Comparison of ENCODE assay signal across 19 cellular contexts in the genomic region with DNA sequence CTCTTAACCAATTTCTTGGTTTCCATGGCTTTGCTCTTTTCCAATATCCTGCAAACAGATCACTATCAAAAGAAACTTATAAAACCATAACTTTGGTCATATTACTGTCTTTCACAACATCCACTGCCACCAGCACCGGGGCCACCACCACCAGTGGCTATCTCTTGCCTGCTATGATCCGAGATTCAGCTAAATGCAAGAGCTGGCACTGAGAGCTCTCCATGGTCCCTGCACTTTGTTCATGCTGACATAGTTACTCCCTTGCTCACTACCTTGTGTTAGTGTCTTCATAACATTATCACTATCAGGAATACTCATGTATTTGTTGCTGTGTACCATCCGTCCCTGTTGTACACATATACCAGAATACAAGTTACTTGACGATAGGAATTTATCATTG.
DNase-seq lines count a peak whose midpoint lies in the region; ATAC-seq and TF ChIP-seq lines count a peak whose summit lies in the region.
"Had no signal": no experiment of that assay in that cellular context is flagged by ENCODE, and none has a peak within 500 bp of the region (broad histone marks: within the 10 kb centered on the region; RNA-seq: fewer than 3 reads in every experiment).

No MANE protein-coding gene starts in this region.

- intact Hi-C loops in activated CD8-positive, alpha-beta T cell treated with anti-CD3 and anti-CD28 coated beads for 36 hours (cut with micrococcal nuclease), result loop anchor here (5.0 to 10.0 kb wide), 3 partner anchors 116 to 546 kb away; no protein-coding TSS in a partner anchor
- intact Hi-C loops in natural killer cell (cut with micrococcal nuclease) (no loop called here), sciatic nerve (cut with DNase I) (loop anchor here (5.0 kb wide), 1 partner anchor 344 kb away; no protein-coding TSS in a partner anchor)

- H3K27ac Mint-ChIP-seq in activated CD8-positive, alpha-beta T cell treated with anti-CD3 and anti-CD28 coated beads for 36 hours, result peak overlapping the region; percentile 95
- H3K27ac Mint-ChIP-seq in activated CD8-positive, alpha-beta T cell treated with anti-CD3 and anti-CD28 coated beads, Interleukin-2, amount 10 ng/mL, durations not matched to agents 7 days and 5 days, result no peak overlapping the region
- H3K27ac Mint-ChIP-seq in natural killer cell, result peak overlapping the region; percentile 98 to 99

- no peaks in the 10 kb centered on the region for H3K27me3 ChIP-seq in adipocyte (replicated peaks; ENCODE audit: control insufficient read depth, insufficient read depth, low read length)
- H3K27me3 ChIP-seq: breast epithelium, tibial artery had no signal

- no peaks in the 10 kb centered on the region for H3K9me3 ChIP-seq in adipocyte (ENCODE audit: control insufficient read depth, low read length)
- H3K9me3 ChIP-seq: breast epithelium, left ventricle myocardium inferior, tibial artery had no signal

- H3K4me1 Mint-ChIP-seq in activated CD8-positive, alpha-beta T cell treated with anti-CD3 and anti-CD28 coated beads for 36 hours (ENCODE audit: low read depth), result peaks cover 88% of the 10 kb centered on the region
- H3K4me1 Mint-ChIP-seq in activated CD8-positive, alpha-beta T cell treated with anti-CD3 and anti-CD28 coated beads, Interleukin-2, amount 10 ng/mL, durations not matched to agents 7 days and 5 days (ENCODE audit: low read depth), result peaks cover 78% of the 10 kb centered on the region
- peaks cover 86 to 95% of the 10 kb centered on the region in 2 donors for H3K4me1 Mint-ChIP-seq in natural killer cell

- peaks cover 6% of the 10 kb centered on the region for H3K9me3 Mint-ChIP-seq in activated CD8-positive, alpha-beta T cell treated with anti-CD3 and anti-CD28 coated beads for 36 hours
- H3K9me3 Mint-ChIP-seq in activated CD8-positive, alpha-beta T cell treated with anti-CD3 and anti-CD28 coated beads, Interleukin-2, amount 10 ng/mL, durations not matched to agents 7 days and 5 days (ENCODE audit: insufficient read depth), result no peaks in the 10 kb centered on the region
- no peaks in the 10 kb centered on the region for H3K9me3 Mint-ChIP-seq in natural killer cell
- H3K9me3 Mint-ChIP-seq: naive B cell had no signal

- CTCF ChIA-PET in activated CD8-positive, alpha-beta T cell treated with anti-CD3 and anti-CD28 coated beads for 36 hours (lab: Charles Lee), result interaction anchor here (0.6 to 5.3 kb wide), 14 partner anchors 8 to 343 kb away, joined by 3 to 91 read pairs (median 10); no protein-coding TSS in a partner anchor
- CTCF ChIA-PET in activated CD8-positive, alpha-beta T cell treated with anti-CD3 and anti-CD28 coated beads, Interleukin-2, amount 10 ng/mL, durations not matched to agents 7 days and 5 days (lab: Charles Lee), result interaction anchor here (0.6 to 14.2 kb wide), 26 partner anchors 9 to 542 kb away, joined by 3 to 204 read pairs (median 4); no protein-coding TSS in a partner anchor

- peaks cover 26% of the 10 kb centered on the region for H3K4me1 ChIP-seq in adipocyte (ENCODE audit: control insufficient read depth, insufficient read depth, low read length)

- H3K4me3 Mint-ChIP-seq in activated CD8-positive, alpha-beta T cell treated with anti-CD3 and anti-CD28 coated beads for 36 hours, result no peak overlapping the region
- H3K4me3 Mint-ChIP-seq in activated CD8-positive, alpha-beta T cell treated with anti-CD3 and anti-CD28 coated beads, Interleukin-2, amount 10 ng/mL, durations not matched to agents 7 days and 5 days, result no peak overlapping the region
- H3K4me3 Mint-ChIP-seq in natural killer cell, result no peak overlapping the region

- H3K36me3 ChIP-seq in adipocyte (ENCODE audit: control insufficient read depth, insufficient read depth, low read length, severe bottlenecking), result no peaks in the 10 kb centered on the region
- H3K36me3 ChIP-seq: breast epithelium, left ventricle myocardium inferior, tibial artery had no signal

- H3K36me3 Mint-ChIP-seq in activated CD8-positive, alpha-beta T cell treated with anti-CD3 and anti-CD28 coated beads for 36 hours (ENCODE audit: low read depth), result peaks cover 16% of the 10 kb centered on the region
- H3K36me3 Mint-ChIP-seq in activated CD8-positive, alpha-beta T cell treated with anti-CD3 and anti-CD28 coated beads, Interleukin-2, amount 10 ng/mL, durations not matched to agents 7 days and 5 days (ENCODE audit: low read depth), result peaks cover 19% of the 10 kb centered on the region
- no peaks in the 10 kb centered on the region for H3K36me3 Mint-ChIP-seq in natural killer cell
- H3K36me3 Mint-ChIP-seq: naive B cell had no signal

- TF ChIP-seq CTCF in activated CD8-positive, alpha-beta T cell treated with anti-CD3 and anti-CD28 coated beads for 36 hours (IDR thresholded peaks at IDR 0.05), result no peak
- no peak for TF ChIP-seq CTCF in natural killer cell (IDR thresholded peaks at IDR 0.05)

- TF ChIP-seq EP300 in Ishikawa (IDR thresholded peaks at IDR 0.05; ENCODE audit: borderline replicate concordance), result no peak

- no peaks in the 10 kb centered on the region for H3K27me3 Mint-ChIP-seq in activated CD8-positive, alpha-beta T cell treated with anti-CD3 and anti-CD28 coated beads for 36 hours
- H3K27me3 Mint-ChIP-seq in activated CD8-positive, alpha-beta T cell treated with anti-CD3 and anti-CD28 coated beads, Interleukin-2, amount 10 ng/mL, durations not matched to agents 7 days and 5 days (ENCODE audit: low read depth), result peaks cover 2% of the 10 kb centered on the region
- no peaks in the 10 kb centered on the region for H3K27me3 Mint-ChIP-seq in natural killer cell (ENCODE audit: low read depth in 2 of 2)
- H3K27me3 Mint-ChIP-seq: naive B cell had no signal

- TF ChIP-seq RAD21 in Ishikawa (IDR thresholded peaks at IDR 0.05; ENCODE audit: low read depth), result no peak

- ATAC-seq in activated CD8-positive, alpha-beta T cell treated with anti-CD3 and anti-CD28 coated beads for 36 hours, result no peak
- ATAC-seq in activated CD8-positive, alpha-beta T cell treated with anti-CD3 and anti-CD28 coated beads, Interleukin-2, amount 10 ng/mL, durations not matched to agents 7 days and 5 days, result no peak
- ATAC-seq in natural killer cell, result no peak
- no peak for ATAC-seq in HG03175 (IDR thresholded peaks at IDR 0.05; ENCODE audit: unreplicated experiment)
- no peak for ATAC-seq in sciatic nerve

- POLR2A ChIA-PET in activated CD8-positive, alpha-beta T cell treated with anti-CD3 and anti-CD28 coated beads for 36 hours (lab: Charles Lee), result interaction anchor here (0.8 to 6.0 kb wide), 16 partner anchors 12 to 469 kb away, joined by 3 to 57 read pairs (median 3); no protein-coding TSS in a partner anchor
- POLR2A ChIA-PET in activated CD8-positive, alpha-beta T cell treated with anti-CD3 and anti-CD28 coated beads, Interleukin-2, amount 10 ng/mL, durations not matched to agents 7 days and 5 days (lab: Charles Lee), result interaction anchor here (0.8 to 4.5 kb wide), 10 partner anchors 17 to 341 kb away, joined by 3 to 43 read pairs (median 5); no protein-coding TSS in a partner anchor

- no peak overlapping the region for H3K9ac ChIP-seq in adipocyte (ENCODE audit: low read length)

- H3K4me3 ChIP-seq in adipocyte (ENCODE audit: low read length), result no peak overlapping the region
- H3K4me3 ChIP-seq: breast epithelium, left ventricle myocardium inferior, tibial artery had no signal

- no peak for DNase-seq in activated CD8-positive, alpha-beta T cell treated with anti-CD3 and anti-CD28 coated beads for 36 hours
- DNase-seq in activated CD8-positive, alpha-beta T cell treated with anti-CD3 and anti-CD28 coated beads, Interleukin-2, amount 10 ng/mL, durations not matched to agents 7 days and 5 days, result no peak
- DNase-seq in adipocyte (ENCODE audit: low read depth) (peak; percentile 27), natural killer cell (no peak), sciatic nerve (ENCODE audit: low spot score) (no peak), NCI-H1694 (lab: John Stamatoyannopoulos, UW) (no peak)
- DNase-seq: ACHN; activated effector memory CD4-positive, alpha-beta T cell treated with Interleukin-2 at 50 U/mL for 16 hours; hippocampal formation; left ventricle myocardium inferior; MM.1S; naive B cell; NCI-H2029 treated with DMSO at 0.1 percent for 48 hours; NCI-H526; RPMI8226; tibial artery had no signal

TF ChIP-seq in Ishikawa, 13 proteins besides CTCF, POLR2A, EP300 and RAD21:
- no peak for TF ChIP-seq EGR1 (IDR thresholded peaks at IDR 0.05)
- no peak for TF ChIP-seq YY1 (IDR thresholded peaks at IDR 0.05; ENCODE audit: low read depth)
- TF ChIP-seq, protein P1, sequence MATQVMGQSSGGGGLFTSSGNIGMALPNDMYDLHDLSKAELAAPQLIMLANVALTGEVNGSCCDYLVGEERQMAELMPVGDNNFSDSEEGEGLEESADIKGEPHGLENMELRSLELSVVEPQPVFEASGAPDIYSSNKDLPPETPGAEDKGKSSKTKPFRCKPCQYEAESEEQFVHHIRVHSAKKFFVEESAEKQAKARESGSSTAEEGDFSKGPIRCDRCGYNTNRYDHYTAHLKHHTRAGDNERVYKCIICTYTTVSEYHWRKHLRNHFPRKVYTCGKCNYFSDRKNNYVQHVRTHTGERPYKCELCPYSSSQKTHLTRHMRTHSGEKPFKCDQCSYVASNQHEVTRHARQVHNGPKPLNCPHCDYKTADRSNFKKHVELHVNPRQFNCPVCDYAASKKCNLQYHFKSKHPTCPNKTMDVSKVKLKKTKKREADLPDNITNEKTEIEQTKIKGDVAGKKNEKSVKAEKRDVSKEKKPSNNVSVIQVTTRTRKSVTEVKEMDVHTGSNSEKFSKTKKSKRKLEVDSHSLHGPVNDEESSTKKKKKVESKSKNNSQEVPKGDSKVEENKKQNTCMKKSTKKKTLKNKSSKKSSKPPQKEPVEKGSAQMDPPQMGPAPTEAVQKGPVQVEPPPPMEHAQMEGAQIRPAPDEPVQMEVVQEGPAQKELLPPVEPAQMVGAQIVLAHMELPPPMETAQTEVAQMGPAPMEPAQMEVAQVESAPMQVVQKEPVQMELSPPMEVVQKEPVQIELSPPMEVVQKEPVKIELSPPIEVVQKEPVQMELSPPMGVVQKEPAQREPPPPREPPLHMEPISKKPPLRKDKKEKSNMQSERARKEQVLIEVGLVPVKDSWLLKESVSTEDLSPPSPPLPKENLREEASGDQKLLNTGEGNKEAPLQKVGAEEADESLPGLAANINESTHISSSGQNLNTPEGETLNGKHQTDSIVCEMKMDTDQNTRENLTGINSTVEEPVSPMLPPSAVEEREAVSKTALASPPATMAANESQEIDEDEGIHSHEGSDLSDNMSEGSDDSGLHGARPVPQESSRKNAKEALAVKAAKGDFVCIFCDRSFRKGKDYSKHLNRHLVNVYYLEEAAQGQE (IDR thresholded peaks at IDR 0.05; ENCODE audit: low read depth), result peak; percentile 77
- TF ChIP-seq USF1 (IDR thresholded peaks at IDR 0.05), result no peak
- no peak for TF ChIP-seq ZBTB7A (IDR thresholded peaks at IDR 0.05; ENCODE audit: low read depth)
- TF ChIP-seq TAF1 (IDR thresholded peaks at IDR 0.05; ENCODE audit: low read depth), result no peak
- TF ChIP-seq NFIC (IDR thresholded peaks at IDR 0.05), result no peak
